ENCODE assay signal across 28 cellular contexts in the genomic region with DNA sequence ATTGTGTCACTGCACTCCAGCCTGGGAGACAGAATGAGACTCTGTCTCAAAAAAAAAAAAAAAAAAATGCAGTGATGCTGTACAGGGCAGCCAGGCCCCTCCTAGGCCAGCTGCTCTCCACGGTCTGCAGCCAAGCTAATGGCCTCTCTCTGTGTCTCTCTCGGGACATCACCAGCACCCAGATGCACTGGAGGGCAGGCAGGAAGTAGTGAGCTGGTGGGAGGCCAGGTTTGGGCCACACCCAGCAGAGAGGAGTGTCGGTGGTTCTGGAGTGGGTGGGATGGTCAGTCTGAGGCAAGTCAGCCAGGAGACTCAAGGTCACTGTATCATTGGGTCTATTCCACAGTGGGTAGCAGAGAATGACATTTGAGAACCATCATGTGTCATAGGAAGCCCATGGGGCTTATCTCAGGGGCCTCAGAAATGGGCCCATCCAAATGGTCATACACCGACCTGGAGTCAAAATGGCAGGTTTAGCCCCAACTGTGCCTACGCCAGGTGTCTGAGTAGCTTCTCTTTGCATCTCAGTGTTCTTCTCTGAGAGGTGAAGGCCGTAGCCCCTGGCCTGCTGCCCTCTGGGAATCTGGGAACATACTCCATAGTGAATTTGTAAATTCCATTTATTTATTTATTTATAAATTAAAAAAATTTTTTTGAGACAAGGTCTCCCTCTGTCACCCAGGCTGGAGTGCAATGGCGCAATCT. TPM values are rescaled to one million over a fixed set of nuclear protein-coding genes. Genes with fewer than 3 reads are reported as not detected.
A peak's percentile ranks its signal among the peaks of the same experiment; 100 is the strongest.
DNase-seq lines count a peak whose midpoint lies in the region; ATAC-seq, FAIRE-seq and TF ChIP-seq lines count a peak whose summit lies in the region.
"Had no signal": no experiment of that assay in that cellular context is flagged by ENCODE, and none has a peak within 500 bp of the region (broad histone marks: within the 10 kb centered on the region; RNA-seq: fewer than 3 reads in every experiment).

No MANE protein-coding gene starts in this region.

- TF ChIP-seq CTCF in HepG2 (CRISPR knock-in tag; IDR thresholded peaks at IDR 0.05), result no peak
- no peak for TF ChIP-seq CTCF in right lobe of liver (IDR thresholded peaks at IDR 0.05)
- TF ChIP-seq CTCF in lower leg skin (IDR thresholded peaks at IDR 0.05), result no peak

- in situ Hi-C loops in HepG2 (cut with HindIII; ENCODE audit: extremely low pct_ligation_motif_present, low pct_unique_long_range_greater_than_20kb), result loop anchor here (10.0 kb wide), 1 partner anchor 61 kb away; no protein-coding TSS in a partner anchor

- H4K20me1 ChIP-seq in HepG2 (ENCODE audit: insufficient read depth, low read length), result no peaks in the 10 kb centered on the region

- intact Hi-C loops in HepG2 (cut with micrococcal nuclease; ENCODE audit: unreplicated experiment) (no loop called here), right lobe of liver (cut with DNase I) (no loop called here), lower leg skin (cut with DNase I; ENCODE audit: low total_unique reads) (no loop called here)
- intact Hi-C loops in dendritic cell treated with granulocyte-macrophage colony-stimulating factor and Interleukin-4, amounts not matched to agents 40 ng/mL and 50 ng/mL, for 4 days (cut with micrococcal nuclease), result no loop called here

- H3K36me3 Mint-ChIP-seq in dendritic cell treated with granulocyte-macrophage colony-stimulating factor and Interleukin-4, amounts not matched to agents 40 ng/mL and 50 ng/mL, for 4 days (ENCODE audit: low read depth), result no peaks in the 10 kb centered on the region
- H3K36me3 Mint-ChIP-seq: CD4-positive, alpha-beta memory T cell; T-cell had no signal

- TF ChIP-seq EP300 in HepG2 (IDR thresholded peaks at IDR 0.05; ENCODE audit: low read depth in 2 of 2, low read length in 2 of 2) (no peak), HepG2 (CRISPR knock-in tag; IDR thresholded peaks at IDR 0.05; ENCODE audit: borderline replicate concordance) (no peak)

- TF ChIP-seq POLR2A in HepG2 (IDR thresholded peaks at IDR 0.05; ENCODE audit: insufficient read depth in 1 of 2, low read depth in 2 of 2, low read length in 2 of 2) (no peak), right lobe of liver (IDR thresholded peaks at IDR 0.05) (no peak), lower leg skin (IDR thresholded peaks at IDR 0.05) (no peak)

- POLR2A ChIA-PET in HepG2 (lab: Yijun Ruan, JAX), result no interaction called here

- no peak overlapping the region for H3K4me3 Mint-ChIP-seq in dendritic cell treated with granulocyte-macrophage colony-stimulating factor and Interleukin-4, amounts not matched to agents 40 ng/mL and 50 ng/mL, for 4 days
- H3K4me3 Mint-ChIP-seq: CD4-positive, alpha-beta memory T cell; GM23338; H9; HFFc6; T-cell had no signal

- 41% methylated on average over 7 of the region's 7 CpGs for WGBS in HepG2 (ENCODE audit: low lambda C conversion rate)
- WGBS in right lobe of liver (ENCODE audit: insufficient coverage, low coverage, low lambda C conversion rate, missing lambda C conversion rate), result 83% methylated on average over 3 of the region's 7 CpGs
- 85 to 90% methylated on average over 7 of the region's 7 CpGs for WGBS in lower leg skin, 2 donors

- peaks cover 6% of the 10 kb centered on the region for H3K27me3 Mint-ChIP-seq in dendritic cell treated with granulocyte-macrophage colony-stimulating factor and Interleukin-4, amounts not matched to agents 40 ng/mL and 50 ng/mL, for 4 days
- H3K27me3 Mint-ChIP-seq: CD4-positive, alpha-beta memory T cell; T-cell had no signal

- H3K79me2 ChIP-seq in HepG2 (ENCODE audit: insufficient read depth, low read length), result no peaks in the 10 kb centered on the region

- H3K27me3 ChIP-seq in HepG2 (ENCODE audit: control insufficient read depth in 1 of 2, insufficient read depth in 2 of 2, low read length in 2 of 2) (peaks cover 7 to 31% of the 10 kb centered on the region in 2 experiments), right lobe of liver (no peaks in the 10 kb centered on the region)

- DNase-seq in HepG2 (ENCODE audit: low spot score) (no peak), right lobe of liver (no peak), NCI-H69 (lab: John Stamatoyannopoulos, UW) (peak; percentile 24), lower leg skin (ENCODE audit: low spot score in 2 of 2) (no peak), HuH-7.5 (ENCODE audit: low spot score) (no peak)
- DNase-seq: 8988T; ACHN; Calu3; CD4-positive, alpha-beta memory T cell; H9; HFFc6; IMR-90; NCI-H1105; NCI-H146; NCI-H1930; NCI-H446; NCI-H524 treated with DMSO at 0.1 percent for 48 hours; NCI-H82; SHP77; T-cell had no signal

- no peak for TF ChIP-seq RAD21 in HepG2 (CRISPR knock-in tag; IDR thresholded peaks at IDR 0.05)

- H3K9me3 ChIP-seq in HepG2 (ENCODE audit: low read length), result no peaks in the 10 kb centered on the region
- H3K9me3 ChIP-seq in right lobe of liver, result no peaks in the 10 kb centered on the region

- no peak for FAIRE-seq in HepG2 (lab: Jason Lieb, UNC)

- no peak overlapping the region for H3K4me2 ChIP-seq in HepG2 (ENCODE audit: low read depth, low read length)
- H3K4me2 ChIP-seq: GM23338 had no signal

- peaks cover 60% of the 10 kb centered on the region for H3K4me1 ChIP-seq in HepG2 (ENCODE audit: insufficient read depth, low read length)
- H3K4me1 ChIP-seq in right lobe of liver, result peaks cover 0 to 6% (median 0%) of the 10 kb centered on the region in 4 donors

- no TSS peak for BruUV-seq in HepG2 (replicated peaks; lab: Mats Ljungman, UMichigan)

- ATAC-seq in HepG2 (no peak), right lobe of liver (no peak), GM21381 (IDR thresholded peaks at IDR 0.05; ENCODE audit: unreplicated experiment) (no peak)
- ATAC-seq: T-cell had no signal

- H3K36me3 ChIP-seq in HepG2 (replicated peaks in 1 of 2; ENCODE audit: control insufficient read depth in 1 of 2, insufficient read depth in 2 of 2, low read length in 2 of 2) (no peaks in the 10 kb centered on the region), right lobe of liver (no peaks in the 10 kb centered on the region)

- H2AFZ ChIP-seq in HepG2 (ENCODE audit: low read length), result no peak overlapping the region
- H2AFZ ChIP-seq: GM23338 had no signal

- H3K4me1 Mint-ChIP-seq in dendritic cell treated with granulocyte-macrophage colony-stimulating factor and Interleukin-4, amounts not matched to agents 40 ng/mL and 50 ng/mL, for 4 days (ENCODE audit: low read depth), result peaks cover 51% of the 10 kb centered on the region
- H3K4me1 Mint-ChIP-seq: CD4-positive, alpha-beta memory T cell; GM23338 had no signal

- CTCF ChIA-PET in HepG2 (lab: Yijun Ruan, JAX; ENCODE audit: low intra/inter-chr PET ratio, low total read pairs), result interaction anchor here (0.8 kb wide), 1 partner anchor 33 kb away, joined by 3 read pairs; no protein-coding TSS in a partner anchor

- H3K4me3 ChIP-seq in HepG2 (replicated peaks in 1 of 3; ENCODE audit: insufficient read depth in 1 of 3, low read depth in 2 of 3, low read length in 3 of 3) (no peak overlapping the region), right lobe of liver (no peak overlapping the region), lower leg skin (ENCODE audit: low read depth, poor library complexity, severe bottlenecking) (no peak overlapping the region)
- H3K4me3 ChIP-seq: GM23338 had no signal

- no peak overlapping the region for H3K9ac ChIP-seq in HepG2 (ENCODE audit: insufficient read depth, low read depth, low read length)

- H3K27ac Mint-ChIP-seq in dendritic cell treated with granulocyte-macrophage colony-stimulating factor and Interleukin-4, amounts not matched to agents 40 ng/mL and 50 ng/mL, for 4 days, result peak overlapping the region; percentile 68
- H3K27ac Mint-ChIP-seq: CD4-positive, alpha-beta memory T cell; GM23338; H9; HFFc6; T-cell had no signal

- H3K27ac ChIP-seq in HepG2 (ENCODE audit: extremely low read length, insufficient read depth, low read length) (no peak overlapping the region), right lobe of liver (no peak overlapping the region)
- H3K27ac ChIP-seq: RWPE1 had no signal

- no peaks in the 10 kb centered on the region for H3K9me3 Mint-ChIP-seq in dendritic cell treated with granulocyte-macrophage colony-stimulating factor and Interleukin-4, amounts not matched to agents 40 ng/mL and 50 ng/mL, for 4 days
- H3K9me3 Mint-ChIP-seq: CD4-positive, alpha-beta memory T cell; GM23338; H9; HFFc6; T-cell had no signal

RNA-seq across cellular contexts. Expression of gene WNT9B, which starts 22.7 kb away (rescaled TPM):
- not detected in 2 replicates for total RNA-seq in HepG2 (2016; rRNA removed; fragmentation: Illumina TruSeq; extraction: Trizol)
- total RNA-seq in HepG2 (2016; cell fraction: cytosol; rRNA removed; fragmentation: Illumina TruSeq; extraction: Trizol; ENCODE audit: low read depth), result not detected in 2 replicates
- not detected in 2 replicates for total RNA-seq in HepG2 (2016; cell fraction: insoluble cytoplasmic fraction; rRNA removed; fragmentation: Illumina TruSeq; extraction: Trizol)
- total RNA-seq in HepG2 (2016; cell fraction: membrane; rRNA removed; fragmentation: Illumina TruSeq; extraction: Trizol), result not detected in 2 replicates
- not detected in 2 replicates for total RNA-seq in HepG2 (2016; cell fraction: nucleus; rRNA removed; fragmentation: Illumina TruSeq; extraction: Trizol)
- polyA plus RNA-seq in HepG2 (2011; rRNA removed), result not detected in 2 replicates
- 0.03 TPM in 1 of 2 replicates, not detected in the other for polyA plus RNA-seq in HepG2 (2011; cell fraction: cytosol; rRNA removed)
- not detected in 2 replicates for polyA plus RNA-seq in HepG2 (2011; cell fraction: nucleus; rRNA removed)
- polyA plus RNA-seq in HepG2 (2012), result 0.29 TPM in 1 of 2 replicates, not detected in the other
- polyA plus RNA-seq in HepG2 (2016; cell fraction: cytosol; fragmentation: Illumina TruSeq; extraction: Trizol; ENCODE audit: low read depth), result not detected in 2 replicates
- polyA plus RNA-seq in HepG2 (2016; cell fraction: insoluble cytoplasmic fraction; fragmentation: Illumina TruSeq; extraction: Trizol; ENCODE audit: low read depth), result not detected in 2 replicates
- polyA plus RNA-seq in HepG2 (2016; cell fraction: membrane; fragmentation: Illumina TruSeq; extraction: Trizol; ENCODE audit: low read depth), result not detected in 2 replicates
- polyA plus RNA-seq in HepG2 (2016; cell fraction: nucleus; fragmentation: Illumina TruSeq; extraction: Trizol; ENCODE audit: insufficient read depth, low read depth), result not detected in 2 replicates
- polyA minus RNA-seq in HepG2 (2011; rRNA and poly(A)+ RNA removed; ENCODE audit: low replicate concordance), result not detected in 2 replicates
- not detected in 2 replicates for polyA minus RNA-seq in HepG2 (2011; cell fraction: cytosol; rRNA and poly(A)+ RNA removed)
- not detected in 2 replicates for polyA minus RNA-seq in HepG2 (2011; cell fraction: nucleus; rRNA and poly(A)+ RNA removed)
- 1 to 10 TPM in 2 of 6 experiments, under 1 TPM in 1, not detected in 3; 0.55 to 1.7 (median 1.2) TPM for total RNA-seq in right lobe of liver
- total RNA-seq in lower leg skin, result 1 to 10 TPM in 1 of 4 donors, under 1 TPM in 3; 0.75 to 1.1 (median 0.86) TPM
- total RNA-seq: Calu3; CD4-positive, alpha-beta memory T cell; G401; HFFc6; HT1080; IMR-90; SK-MEL-5; T-cell had no signal
- polyA plus RNA-seq: BJ; CD4-positive, alpha-beta memory T cell; GM23338; IMR-90 had no signal

RNA-seq across cellular contexts. Expression of gene GOSR2, which starts 48.9 kb away (rescaled TPM):
- total RNA-seq in HepG2 (2016; rRNA removed; fragmentation: Illumina TruSeq; extraction: Trizol) (63.9 and 69.8 TPM in 2 replicates), right lobe of liver (10 to 100 TPM; 22.9 to 44.1 (median 33.3) TPM), lower leg skin (10 to 100 TPM; 28.5 to 37.6 (median 30.3) TPM)
- total RNA-seq in HepG2 (2016; cell fraction: cytosol; rRNA removed; fragmentation: Illumina TruSeq; extraction: Trizol; ENCODE audit: low read depth), result 32.8 and 35.9 TPM in 2 replicates
- 60.6 and 68.2 TPM in 2 replicates for total RNA-seq in HepG2 (2016; cell fraction: insoluble cytoplasmic fraction; rRNA removed; fragmentation: Illumina TruSeq; extraction: Trizol)
- 50.4 and 52.5 TPM in 2 replicates for total RNA-seq in HepG2 (2016; cell fraction: membrane; rRNA removed; fragmentation: Illumina TruSeq; extraction: Trizol)
- 67.6 and 76.5 TPM in 2 replicates for total RNA-seq in HepG2 (2016; cell fraction: nucleus; rRNA removed; fragmentation: Illumina TruSeq; extraction: Trizol)
- 61.5 and 63.7 TPM in 2 replicates for polyA plus RNA-seq in HepG2 (2011; rRNA removed)
- polyA plus RNA-seq in HepG2 (2011; cell fraction: cytosol; rRNA removed), result 37.5 and 43.3 TPM in 2 replicates
- 85.8 and 95.1 TPM in 2 replicates for polyA plus RNA-seq in HepG2 (2011; cell fraction: nucleus; rRNA removed)
- 31.0 and 31.7 TPM in 2 replicates for polyA plus RNA-seq in HepG2 (2012)
- polyA plus RNA-seq in HepG2 (2016; cell fraction: cytosol; fragmentation: Illumina TruSeq; extraction: Trizol; ENCODE audit: low read depth), result 34.8 and 42.5 TPM in 2 replicates
- 68.7 and 71.7 TPM in 2 replicates for polyA plus RNA-seq in HepG2 (2016; cell fraction: insoluble cytoplasmic fraction; fragmentation: Illumina TruSeq; extraction: Trizol; ENCODE audit: low read depth)
- 40.0 and 42.5 TPM in 2 replicates for polyA plus RNA-seq in HepG2 (2016; cell fraction: membrane; fragmentation: Illumina TruSeq; extraction: Trizol; ENCODE audit: low read depth)
- 61.9 and 64.3 TPM in 2 replicates for polyA plus RNA-seq in HepG2 (2016; cell fraction: nucleus; fragmentation: Illumina TruSeq; extraction: Trizol; ENCODE audit: insufficient read depth, low read depth)
- 76.3 and 91.4 TPM in 2 replicates for polyA minus RNA-seq in HepG2 (2011; rRNA and poly(A)+ RNA removed; ENCODE audit: low replicate concordance)
- 18.7 and 21.0 TPM in 2 replicates for polyA minus RNA-seq in HepG2 (2011; cell fraction: cytosol; rRNA and poly(A)+ RNA removed)
- 181 and 186 TPM in 2 replicates for polyA minus RNA-seq in HepG2 (2011; cell fraction: nucleus; rRNA and poly(A)+ RNA removed)

RNA-seq across cellular contexts. Expression of gene WNT3, which starts 55.6 kb away (rescaled TPM):
- total RNA-seq in HepG2 (2016; rRNA removed; fragmentation: Illumina TruSeq; extraction: Trizol) (6.4 and 8.5 TPM in 2 replicates), right lobe of liver (1 to 10 TPM; 1.0 to 5.0 (median 4.0) TPM), lower leg skin (10 to 100 TPM; 26.7 to 57.9 (median 46.6) TPM)
- 0.71 and 1.2 TPM in 2 replicates for total RNA-seq in HepG2 (2016; cell fraction: cytosol; rRNA removed; fragmentation: Illumina TruSeq; extraction: Trizol; ENCODE audit: low read depth)
- 5.9 and 8.3 TPM in 2 replicates for total RNA-seq in HepG2 (2016; cell fraction: insoluble cytoplasmic fraction; rRNA removed; fragmentation: Illumina TruSeq; extraction: Trizol)
- total RNA-seq in HepG2 (2016; cell fraction: membrane; rRNA removed; fragmentation: Illumina TruSeq; extraction: Trizol), result 4.3 and 4.8 TPM in 2 replicates
- 8.4 and 9.8 TPM in 2 replicates for total RNA-seq in HepG2 (2016; cell fraction: nucleus; rRNA removed; fragmentation: Illumina TruSeq; extraction: Trizol)
- polyA plus RNA-seq in HepG2 (2011; rRNA removed), result 10.3 and 12.5 TPM in 2 replicates
- polyA plus RNA-seq in HepG2 (2011; cell fraction: cytosol; rRNA removed), result 5.1 and 6.8 TPM in 2 replicates
- polyA plus RNA-seq in HepG2 (2011; cell fraction: nucleus; rRNA removed), result 27.1 and 28.5 TPM in 2 replicates
- 6.9 and 7.4 TPM in 2 replicates for polyA plus RNA-seq in HepG2 (2012)
- polyA plus RNA-seq in HepG2 (2016; cell fraction: cytosol; fragmentation: Illumina TruSeq; extraction: Trizol; ENCODE audit: low read depth), result 0.82 and 0.98 TPM in 2 replicates
- polyA plus RNA-seq in HepG2 (2016; cell fraction: insoluble cytoplasmic fraction; fragmentation: Illumina TruSeq; extraction: Trizol; ENCODE audit: low read depth), result 6.2 TPM in 2 replicates
- 2.9 and 3.1 TPM in 2 replicates for polyA plus RNA-seq in HepG2 (2016; cell fraction: membrane; fragmentation: Illumina TruSeq; extraction: Trizol; ENCODE audit: low read depth)
- polyA plus RNA-seq in HepG2 (2016; cell fraction: nucleus; fragmentation: Illumina TruSeq; extraction: Trizol; ENCODE audit: insufficient read depth, low read depth), result 27.6 and 28.5 TPM in 2 replicates
- 4.4 and 6.5 TPM in 2 replicates for polyA minus RNA-seq in HepG2 (2011; rRNA and poly(A)+ RNA removed; ENCODE audit: low replicate concordance)
- polyA minus RNA-seq in HepG2 (2011; cell fraction: cytosol; rRNA and poly(A)+ RNA removed), result 2.9 and 3.2 TPM in 2 replicates
- polyA minus RNA-seq in HepG2 (2011; cell fraction: nucleus; rRNA and poly(A)+ RNA removed), result 5.0 and 6.2 TPM in 2 replicates
- total RNA-seq: CD4-positive, alpha-beta memory T cell; G401 had no signal
- polyA plus RNA-seq: CD4-positive, alpha-beta memory T cell had no signal
